1 cellular context compared by ENCODE assay signal in genomic region chr6:37259191-37259590, GRCh38.
TF ChIP-seq lines count a peak whose summit lies in the region.

No MANE protein-coding gene starts in this region.

TF ChIP-seq in GM23338, 12 proteins besides CTCF, POLR2A, EP300 and RAD21 (continued from another document):
- no peak for TF ChIP-seq ETS1 (IDR thresholded peaks at IDR 0.05)
- no peak for TF ChIP-seq ZNF331 (CRISPR knock-in tag; IDR thresholded peaks at IDR 0.05; ENCODE audit: low read depth)
- TF ChIP-seq JUNB (IDR thresholded peaks at IDR 0.05; ENCODE audit: unreplicated experiment), result no peak
- no peak for TF ChIP-seq REST (IDR thresholded peaks at IDR 0.05; ENCODE audit: unreplicated experiment)
- no peak for TF ChIP-seq CREB1 (CRISPR knock-in tag; IDR thresholded peaks at IDR 0.05; ENCODE audit: low read depth)
- no peak for TF ChIP-seq POLR2AphosphoS5 (IDR thresholded peaks at IDR 0.05; ENCODE audit: low read depth)
- TF ChIP-seq ZNF462 (CRISPR knock-in tag; IDR thresholded peaks at IDR 0.05), result no peak
